ENCODE assay signal across 14 cellular contexts in genomic region chr14:76376409-76376877, GRCh38. TPM values are rescaled to one million over a fixed set of nuclear protein-coding genes. Genes with fewer than 3 reads are reported as not detected.
DNase-seq lines count a peak whose midpoint lies in the region; ATAC-seq and TF ChIP-seq lines count a peak whose summit lies in the region.
"Had no signal": no experiment of that assay in that cellular context is flagged by ENCODE, and none has a peak within 500 bp of the region (broad histone marks: within the 10 kb centered on the region; RNA-seq: fewer than 3 reads in every experiment).

No MANE protein-coding gene starts in this region.

- H3K4me3 Mint-ChIP-seq in brain = peak overlapping the region; percentile 85 to 89 (median 87)
- peak overlapping the region in 1 of 2 donors; percentile 9 for H3K4me3 Mint-ChIP-seq in effector memory CD8-positive, alpha-beta T cell
- H3K4me3 Mint-ChIP-seq: immature natural killer cell had no signal

- TF ChIP-seq POLR2A in gastrocnemius medialis (IDR thresholded peaks at IDR 0.05) (no peak), Peyer's patch (IDR thresholded peaks at IDR 0.05) (no peak)

- H3K36me3 ChIP-seq in HEK293 (ENCODE audit: control insufficient read depth in 2 of 2, insufficient read depth in 1 of 2, low read length in 2 of 2) (no peaks in the 10 kb centered on the region), iPS DF 6.9 (ENCODE audit: control insufficient read depth, insufficient read depth, low read length) (no peaks in the 10 kb centered on the region), gastrocnemius medialis (no peaks in the 10 kb centered on the region), Peyer's patch (no peaks in the 10 kb centered on the region)
- H3K36me3 ChIP-seq: tibial nerve had no signal

- peaks cover 91% of the 10 kb centered on the region for H3K27me3 Mint-ChIP-seq in brain
- H3K27me3 Mint-ChIP-seq in effector memory CD8-positive, alpha-beta T cell = peaks cover 67 to 95% of the 10 kb centered on the region in 2 donors

- H3K27ac Mint-ChIP-seq in brain = no peak overlapping the region
- H3K27ac Mint-ChIP-seq in effector memory CD8-positive, alpha-beta T cell = no peak overlapping the region
- H3K27ac Mint-ChIP-seq: immature natural killer cell had no signal

- H3K36me3 Mint-ChIP-seq in brain = no peaks in the 10 kb centered on the region
- no peaks in the 10 kb centered on the region for H3K36me3 Mint-ChIP-seq in effector memory CD8-positive, alpha-beta T cell (ENCODE audit: insufficient read depth)
- H3K36me3 Mint-ChIP-seq: immature natural killer cell had no signal

- POLR2A ChIA-PET in HEK293 (lab: Yijun Ruan, JAX) = no interaction called here

- H3K27me3 ChIP-seq in iPS DF 6.9 (ENCODE audit: control insufficient read depth, insufficient read depth, low read length) (peaks cover 42% of the 10 kb centered on the region), gastrocnemius medialis (peaks cover 8 to 31% (median 20%) of the 10 kb centered on the region in 3 donors), Peyer's patch (peaks cover 0 to 30% of the 10 kb centered on the region in 2 donors)

- no peak overlapping the region; the same call in 1 of the 2 replicates for H3K27ac ChIP-seq in HEK293 (ENCODE audit: extremely low read depth, low read depth, low read length)
- H3K27ac ChIP-seq in iPS DF 6.9 (ENCODE audit: low read length) = no peak overlapping the region
- H3K27ac ChIP-seq in gastrocnemius medialis = no peak overlapping the region
- H3K27ac ChIP-seq in Peyer's patch = no peak overlapping the region
- H3K27ac ChIP-seq: tibial nerve had no signal

- peaks cover 32% of the 10 kb centered on the region for H3K4me1 Mint-ChIP-seq in brain
- peaks cover 0 to 5% of the 10 kb centered on the region in 2 donors for H3K4me1 Mint-ChIP-seq in effector memory CD8-positive, alpha-beta T cell (ENCODE audit: low read depth in 2 of 2)
- H3K4me1 Mint-ChIP-seq: immature natural killer cell had no signal

- ATAC-seq in gastrocnemius medialis = no peak
- no peak for ATAC-seq in effector memory CD8-positive, alpha-beta T cell (replicated peaks)

- H3K4me3 ChIP-seq in HEK293 (ENCODE audit: low read depth, low read length) (peak overlapping the region; percentile 46), iPS DF 6.9 (ENCODE audit: low read length) (peak overlapping the region; percentile 77; the same call in 1 of the 2 replicates), gastrocnemius medialis (peak overlapping the region; percentile 9 to 47 (median 36)), Peyer's patch (peak overlapping the region in 2 of 4 donors; percentile 16 to 24)

- no peaks in the 10 kb centered on the region for H3K9me3 ChIP-seq in HEK293 (ENCODE audit: control insufficient read depth, insufficient read depth, low read depth, low read length)
- H3K9me3 ChIP-seq in iPS DF 6.9 (ENCODE audit: control insufficient read depth, insufficient read depth, low read length) = no peaks in the 10 kb centered on the region
- no peaks in the 10 kb centered on the region for H3K9me3 ChIP-seq in gastrocnemius medialis
- no peaks in the 10 kb centered on the region for H3K9me3 ChIP-seq in Peyer's patch
- H3K9me3 ChIP-seq: tibial nerve had no signal

- no CpG with 5 or more reads among the region's 16 CpGs for WGBS in iPS DF 6.9 (ENCODE audit: insufficient coverage, insufficient read length)

- TF ChIP-seq CTCF in HEK293 (tag by site-specific recombination; IDR thresholded peaks at IDR 0.05) = no peak
- no peak for TF ChIP-seq CTCF in brain (conservative IDR thresholded peaks at IDR 0.05)
- no peak for TF ChIP-seq CTCF in gastrocnemius medialis (IDR thresholded peaks at IDR 0.05 in 4 of 5, conservative IDR thresholded peaks at IDR 0.05 in 1 of 5)
- no peak for TF ChIP-seq CTCF in Peyer's patch (IDR thresholded peaks at IDR 0.05)

- intact Hi-C loops in gastrocnemius medialis (cut with DNase I; ENCODE audit: low total_unique reads) = no loop called here

- no peak for DNase-seq in iPS DF 6.9 (ENCODE audit: low read depth, low spot score)
- DNase-seq in gastrocnemius medialis = no peak
- no peak for DNase-seq in Peyer's patch
- no peak for DNase-seq in hippocampal formation (lab: John Stamatoyannopoulos, UW)
- DNase-seq in activated CD4-positive, alpha-beta T cell treated with anti-CD3 and anti-CD28 coated beads for 1 hour = no peak
- no peak for DNase-seq in effector memory CD8-positive, alpha-beta T cell
- DNase-seq: central memory CD4-positive, alpha-beta T cell; immature natural killer cell; NCI-H1694; T1000 had no signal

- H3K4me1 ChIP-seq in HEK293 (ENCODE audit: control insufficient read depth, insufficient read depth, low read length) (peaks cover 6% of the 10 kb centered on the region), iPS DF 6.9 (ENCODE audit: control insufficient read depth, insufficient read depth, low read length) (peaks cover 3% of the 10 kb centered on the region), gastrocnemius medialis (peaks cover 0 to 9% of the 10 kb centered on the region in 2 donors), Peyer's patch (peaks cover 0 to 14% (median 0%) of the 10 kb centered on the region in 4 donors)

- in situ Hi-C loops in gastrocnemius medialis (cut with MboI; ENCODE audit: low sequenced_read_pairs in 4 of 4) = loop anchor here in 1 of 4 donors (25.0 kb wide), 1 partner anchor 664 kb away; no protein-coding TSS in a partner anchor

- CTCF ChIA-PET in HEK293 (lab: Yijun Ruan, JAX) = interaction anchor here (0.7 to 1.1 kb wide), 2 partner anchors 320 to 463 kb away, joined by 3 to 4 read pairs; no protein-coding TSS in a partner anchor

- peaks cover 0 to 2% (median 0%) of the 10 kb centered on the region in 5 experiments for H3K9me3 Mint-ChIP-seq in brain
- H3K9me3 Mint-ChIP-seq in effector memory CD8-positive, alpha-beta T cell = no peaks in the 10 kb centered on the region
- H3K9me3 Mint-ChIP-seq: immature natural killer cell had no signal

TF ChIP-seq in HEK293, 187 proteins besides CTCF, POLR2A, EP300 and RAD21:
- TF ChIP-seq ZNF335 (tag by site-specific recombination; conservative IDR thresholded peaks at IDR 0.05) (peak; percentile 85), ZBTB17 (tag by site-specific recombination; IDR thresholded peaks at IDR 0.05) (peak; percentile 4; the same call in 1 of the 2 replicates), ZBTB20 (tag by site-specific recombination; IDR thresholded peaks at IDR 0.05) (peak; percentile 9; the same call in 1 of the 2 replicates), KLF16 (tag by site-specific recombination; IDR thresholded peaks at IDR 0.05) (0 out of 2 replicates have a peak, but pooled peaks have one; percentile 32), ZNF670 (tag by site-specific recombination; IDR thresholded peaks at IDR 0.05; ENCODE audit: low read depth) (no peak), ZNF223 (tag by site-specific recombination; IDR thresholded peaks at IDR 0.05) (peak; percentile 70), ZNF777 (tag by site-specific recombination; IDR thresholded peaks at IDR 0.05; ENCODE audit: borderline replicate concordance) (peak; percentile 30; the same call in 1 of the 2 replicates), ZFHX2 (tag by site-specific recombination; conservative IDR thresholded peaks at IDR 0.05) (no peak), PRDM1 (tag by site-specific recombination; IDR thresholded peaks at IDR 0.05) (peak; percentile 96), INSM2 (tag by site-specific recombination; IDR thresholded peaks at IDR 0.05) (no peak)

RNA-seq across cellular contexts. Expression of gene ESRRB, which starts 0.5 kb away (rescaled TPM):
- polyA plus RNA-seq in brain (ENCODE audit: insufficient read depth, low read depth, low replicate concordance) = 0.29 TPM
- 1 to 10 TPM; 1.1 to 9.4 (median 5.3) TPM for total RNA-seq in gastrocnemius medialis
- 1 to 10 TPM in 1 of 4 donors, not detected in 3; 1.2 TPM for total RNA-seq in Peyer's patch
- total RNA-seq: HT-29 had no signal
- polyA plus RNA-seq: immature natural killer cell had no signal
